Comparison of ENCODE assay signal across 16 cellular contexts in genomic region chr10:71912431-71912830, GRCh38. TPM values are rescaled to one million over a fixed set of nuclear protein-coding genes. Genes with fewer than 3 reads are reported as not detected.
DNase-seq lines count a peak whose midpoint lies in the region; ATAC-seq and TF ChIP-seq lines count a peak whose summit lies in the region.
"Had no signal": no experiment of that assay in that cellular context is flagged by ENCODE, and none has a peak within 500 bp of the region (broad histone marks: within the 10 kb centered on the region; RNA-seq: fewer than 3 reads in every experiment).

No MANE protein-coding gene starts in this region.

- H3K9me2 ChIP-seq in SK-N-SH: no peaks in the 10 kb centered on the region

- no peaks in the 10 kb centered on the region for H3K4me1 ChIP-seq in SK-N-SH (ENCODE audit: control insufficient read depth in 1 of 2, insufficient read depth in 2 of 2, low read depth in 1 of 2, low read length in 1 of 2)
- H3K4me1 ChIP-seq: SJSA1 had no signal

- no peak for TF ChIP-seq EP300 in SK-N-SH (IDR thresholded peaks at IDR 0.05; ENCODE audit: borderline replicate concordance in 1 of 2, low read depth in 1 of 2, low read length in 1 of 2)

- no peaks in the 10 kb centered on the region for H3K9me3 ChIP-seq in SK-N-SH
- H3K9me3 ChIP-seq: SJSA1 had no signal

- in situ Hi-C loops in SK-MEL-5 (cut with HindIII; ENCODE audit: low pct_unique_long_range_greater_than_20kb, low sequenced_read_pairs): no loop called here

- CTCF ChIA-PET in SK-N-SH (lab: Yijun Ruan, JAX): no interaction called here

- H3K79me2 ChIP-seq in SK-N-SH (ENCODE audit: insufficient read depth): no peaks in the 10 kb centered on the region

- no peaks in the 10 kb centered on the region for H4K20me1 ChIP-seq in SK-N-SH (ENCODE audit: insufficient read depth)

- POLR2A ChIA-PET in SK-N-SH (lab: Yijun Ruan, JAX): no interaction called here

- H3K27me3 ChIP-seq in SK-N-SH (ENCODE audit: insufficient read depth): no peaks in the 10 kb centered on the region
- H3K27me3 ChIP-seq: SJSA1 had no signal

- TF ChIP-seq RAD21 in SK-N-SH (IDR thresholded peaks at IDR 0.05; ENCODE audit: low read length): no peak

- whole genome bisulfite sequencing in SK-N-SH (ENCODE audit: low lambda C conversion rate): 100% methylated on average over 2 of the region's 2 CpGs

- peak; percentile 67; the same call in 2 of the 3 replicates for ATAC-seq in SK-N-SH treated with all-trans-retinoic acid at 6 μM for 48 hours
- ATAC-seq: activated naive CD4-positive, alpha-beta T cell treated with anti-CD3 and anti-CD28 coated beads, Interleukin-2, amount 50 U/mL, for 72 hours; CD8-positive, alpha-beta T cell had no signal

- no peak overlapping the region for H3K27ac ChIP-seq in SK-N-SH (ENCODE audit: low read depth in 2 of 2, low read length in 1 of 2)
- H3K27ac ChIP-seq: HL-60, SJSA1 had no signal

- no peak overlapping the region for H3K4me3 ChIP-seq in SK-N-SH (ENCODE audit: low read depth in 2 of 2, low read length in 1 of 2)
- no peak overlapping the region for H3K4me3 ChIP-seq in fibroblast of mammary gland (ENCODE audit: control insufficient read depth, low read depth, low read length)
- H3K4me3 ChIP-seq: SJSA1 had no signal

- TF ChIP-seq CTCF in SK-N-SH (IDR thresholded peaks at IDR 0.05) (no peak), fibroblast of mammary gland (conservative IDR thresholded peaks at IDR 0.05; ENCODE audit: control insufficient read depth, insufficient read depth, low read depth, low read length) (no peak)

- no peak overlapping the region for H2AFZ ChIP-seq in SK-N-SH (ENCODE audit: low read depth)

- H3K36me3 ChIP-seq in SK-N-SH (replicated peaks in 1 of 2; ENCODE audit: control insufficient read depth in 1 of 2, insufficient read depth in 2 of 2, low read length in 1 of 2): no peaks in the 10 kb centered on the region
- H3K36me3 ChIP-seq: SJSA1 had no signal

- H3K4me2 ChIP-seq in SK-N-SH: no peak overlapping the region

- no peak overlapping the region for H3K9ac ChIP-seq in SK-N-SH

- DNase-seq in SK-N-SH (no peak), SK-MEL-5 (ENCODE audit: low read depth, low spot score) (peak; percentile 39), fibroblast of mammary gland (ENCODE audit: low read depth) (peak; percentile 33), NCI-H524 (lab: John Stamatoyannopoulos, UW) (no peak), inferior parietal cortex (ENCODE audit: extremely low spot score) (no peak)
- no peak for DNase-seq in stimulated activated CD4-positive, alpha-beta T cell treated with anti-CD3 and anti-CD28 coated beads, Interleukin-4, amount 100 ng/mL, for 4 hours
- no peak for DNase-seq in activated CD4-positive, alpha-beta T cell treated with anti-CD3 and anti-CD28 coated beads, Interleukin-2, amount 50 U/mL, for 4 hours
- DNase-seq: activated CD4-positive, alpha-beta T cell treated with anti-CD3 and anti-CD28 coated beads, Interleukin-2, amount 50 U/mL, for 1 hour; activated T-cell treated with anti-CD3 and anti-CD28 coated beads, Interleukin-2, amount 50 U/mL, for 1 hour; CD8-positive, alpha-beta T cell; NCI-H1417; T1000 had no signal

- no peaks in the 10 kb centered on the region for H3F3A ChIP-seq in SK-N-SH (replicated peaks; ENCODE audit: insufficient read depth)

TF ChIP-seq in SK-N-SH treated with all-trans-retinoic acid at 6 μM for 48 hours, 23 proteins besides CTCF, POLR2A, EP300 and RAD21:
- no peak for TF ChIP-seq RARB (CRISPR knock-in tag; IDR thresholded peaks at IDR 0.05)
- no peak for TF ChIP-seq ZNF8 (CRISPR knock-in tag; IDR thresholded peaks at IDR 0.05)
- TF ChIP-seq CSRNP3 (CRISPR knock-in tag; IDR thresholded peaks at IDR 0.05): no peak
- no peak for TF ChIP-seq ZFP3 (CRISPR knock-in tag; IDR thresholded peaks at IDR 0.05)
- TF ChIP-seq CSDC2 (CRISPR knock-in tag; IDR thresholded peaks at IDR 0.05): no peak
- TF ChIP-seq SNAI2 (CRISPR knock-in tag; IDR thresholded peaks at IDR 0.05): no peak
- no peak for TF ChIP-seq ESRRG (CRISPR knock-in tag; IDR thresholded peaks at IDR 0.05)
- no peak for TF ChIP-seq OSR1 (CRISPR knock-in tag; IDR thresholded peaks at IDR 0.05)
- no peak for TF ChIP-seq TOX (CRISPR knock-in tag; IDR thresholded peaks at IDR 0.05; ENCODE audit: borderline replicate concordance)
- no peak for TF ChIP-seq PPARA (CRISPR knock-in tag; IDR thresholded peaks at IDR 0.05; ENCODE audit: borderline replicate concordance)
- TF ChIP-seq TCF4 (CRISPR knock-in tag; IDR thresholded peaks at IDR 0.05; ENCODE audit: borderline replicate concordance): no peak
- TF ChIP-seq ZNF70 (CRISPR knock-in tag; IDR thresholded peaks at IDR 0.05): no peak

TF ChIP-seq in SK-N-SH, 30 proteins besides CTCF, POLR2A, EP300 and RAD21:
- TF ChIP-seq GABPA (IDR thresholded peaks at IDR 0.05; ENCODE audit: low read depth) (no peak), MXI1 (IDR thresholded peaks at IDR 0.05; ENCODE audit: low read depth, low read length) (no peak), FOXM1 (IDR thresholded peaks at IDR 0.05; ENCODE audit: low read depth) (no peak), JUND (IDR thresholded peaks at IDR 0.05) (no peak), NFIC (IDR thresholded peaks at IDR 0.05; ENCODE audit: borderline replicate concordance) (no peak), REST (IDR thresholded peaks at IDR 0.05; ENCODE audit: low read depth, low read length) (no peak), RXRA (IDR thresholded peaks at IDR 0.05; ENCODE audit: borderline replicate concordance, low read depth) (no peak), RFX5 (IDR thresholded peaks at IDR 0.05; ENCODE audit: low read length) (no peak), YY1 (IDR thresholded peaks at IDR 0.05; ENCODE audit: low read depth) (no peak), FOSL2 (IDR thresholded peaks at IDR 0.05; ENCODE audit: borderline replicate concordance, low read depth) (no peak), MAX (IDR thresholded peaks at IDR 0.05; ENCODE audit: low read depth) (no peak), IRF3 (IDR thresholded peaks at IDR 0.05; ENCODE audit: low read depth, low read length) (no peak), RCOR1 (IDR thresholded peaks at IDR 0.05; ENCODE audit: low read length) (no peak), SMC3 (IDR thresholded peaks at IDR 0.05; ENCODE audit: low read depth, low read length) (no peak), PBX3 (IDR thresholded peaks at IDR 0.05) (no peak), CHD2 (IDR thresholded peaks at IDR 0.05; ENCODE audit: low read length, partially characterized antibody) (no peak), MEF2A (IDR thresholded peaks at IDR 0.05; ENCODE audit: borderline replicate concordance, low read depth) (no peak), FOXJ3 (CRISPR knock-in tag; IDR thresholded peaks at IDR 0.05) (no peak)

RNA-seq across cellular contexts. Expression of gene CHST3, which starts 51.8 kb away (rescaled TPM):
- 6.0 and 6.1 TPM in 2 replicates for polyA plus RNA-seq in SK-N-SH (2012; rRNA removed)
- 4.1 and 5.6 TPM in 2 replicates for polyA plus RNA-seq in SK-N-SH (2012; cell fraction: cytosol; rRNA removed)
- polyA plus RNA-seq in SK-N-SH (2012; cell fraction: nucleus; rRNA removed): 5.7 and 6.8 TPM in 2 replicates
- total RNA-seq in SK-MEL-5 (2014; rRNA removed; shearing (Covaris generic)): 3.1 and 3.5 TPM in 2 replicates
- polyA plus RNA-seq in SK-MEL-5 (2015; cell fraction: cytosol; rRNA removed): 3.2 and 4.9 TPM in 2 replicates
- polyA plus RNA-seq in SK-MEL-5 (2015; cell fraction: nucleus; rRNA removed): 1.5 and 2.2 TPM in 2 replicates
- total RNA-seq: CD8-positive, alpha-beta T cell had no signal

Comparison
In these comparisons a context has a peak if more than half of its experiments do, and no peak if none do; other contexts are left out.
1. DNase-seq: peak in SK-MEL-5 (single experiment) and fibroblast of mammary gland (single experiment); none in SK-N-SH (single experiment), NCI-H524 (0 of 2), inferior parietal cortex (single experiment), stimulated activated CD4-positive, alpha-beta T cell treated with anti-CD3 and anti-CD28 coated beads, Interleukin-4, amount 100 ng/mL, for 4 hours (0 of 2) and activated CD4-positive, alpha-beta T cell treated with anti-CD3 and anti-CD28 coated beads, Interleukin-2, amount 50 U/mL, for 4 hours (0 of 2).